22 cellular contexts compared by ENCODE assay signal in genomic region chr4:33714971-33715370, GRCh38.
"Had no signal": no experiment of that assay in that cellular context is flagged by ENCODE, and none has a peak within 500 bp of the region (broad histone marks: within the 10 kb centered on the region; RNA-seq: fewer than 3 reads in every experiment).

No MANE protein-coding gene starts in this region.

- H3K9me3 ChIP-seq: esophagus muscularis mucosa, prostate gland, right atrium auricular region, testis, tibial artery had no signal

- H3K27ac ChIP-seq: coronary artery, esophagus muscularis mucosa, lower lobe of right lung, prostate gland, right atrium auricular region, spleen, testis, tibial artery had no signal

- DNase-seq: dermis blood vessel endothelial cell; effector memory CD4-positive, alpha-beta T cell; hypothalamus; immature natural killer cell; left ventricle myocardium superior; lower lobe of right lung; mucosa of descending colon; naive B cell; spleen; stimulated activated CD4-positive, alpha-beta T cell treated with anti-CD3 and anti-CD28 coated beads, Interleukin-4, amount 100 ng/mL, for 4 hours; stimulated activated naive CD8-positive, alpha-beta T cell treated with anti-CD3 and anti-CD28 coated beads, Interleukin-15, Interleukin-2, amounts not matched to agents 100 U/mL and 50 U/mL, for 24 hours; substantia nigra; testis; tibial artery had no signal

- ATAC-seq: left ventricle myocardium superior; lower lobe of right lung; mucosa of descending colon; natural killer cell treated with Interleukin-12 subunit alpha and Interleukin-12 subunit beta and Interleukin-15 and Interleukin-18, amount 100 ng/mL, for 72 hours; sciatic nerve; stimulated activated memory B cell treated with anti-CD40 and anti-IgM and Interleukin-4, amounts not matched to agents 10 μg/mL and 1 μg/mL and 100 μg/mL, for 72 hours; stimulated activated naive CD8-positive, alpha-beta T cell treated with anti-CD3 and anti-CD28 coated beads, Interleukin-15, Interleukin-2, amounts not matched to agents 100 U/mL and 50 U/mL, for 24 hours had no signal

- H3K4me3 ChIP-seq: coronary artery, esophagus muscularis mucosa, lower lobe of right lung, mucosa of descending colon, prostate gland, right atrium auricular region, skin epidermis, spleen, testis, tibial artery had no signal

- H3K4me1 ChIP-seq: esophagus muscularis mucosa, lower lobe of right lung, prostate gland, right atrium auricular region, spleen, testis, tibial artery had no signal

- H3K36me3 ChIP-seq: esophagus muscularis mucosa, lower lobe of right lung, prostate gland, right atrium auricular region, spleen, tibial artery had no signal

- H3K27me3 ChIP-seq: esophagus muscularis mucosa, right atrium auricular region, spleen, testis, tibial artery had no signal
